ENCODE assay signal across 1 cellular context in the genomic region with DNA sequence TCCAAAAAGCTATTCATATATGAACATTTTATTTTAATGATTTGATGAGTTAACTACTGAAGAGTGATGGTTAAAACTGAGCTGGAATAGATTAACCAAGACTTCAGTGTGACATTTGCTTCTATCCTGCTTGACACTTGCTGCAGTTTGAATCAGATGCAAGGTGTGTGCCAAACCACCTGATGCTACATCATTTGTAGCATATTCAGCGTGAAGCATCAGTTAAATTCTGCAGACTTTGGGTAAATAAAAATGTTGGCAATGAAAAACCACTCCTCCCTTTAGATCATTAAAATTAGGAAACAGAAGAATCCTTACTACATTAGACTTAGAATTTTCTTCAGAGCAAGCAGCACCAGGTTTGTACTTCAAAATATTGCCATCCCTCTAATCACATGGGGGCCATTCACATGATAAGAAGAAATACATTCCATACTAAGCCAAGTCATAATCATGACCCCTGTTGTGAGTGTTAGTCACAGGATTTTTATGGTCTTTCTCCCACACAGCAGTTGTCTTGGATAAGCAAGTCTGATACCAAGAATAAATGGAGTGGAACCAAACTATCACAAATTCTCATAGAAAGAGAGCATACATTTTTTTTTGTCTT.
TF ChIP-seq lines count a peak whose summit lies in the region.

No MANE protein-coding gene starts in this region.

TF ChIP-seq in HEK293, 187 proteins besides CTCF, POLR2A, EP300 and RAD21 (continued from another document and continues in another):
- TF ChIP-seq PRDM10 (tag by site-specific recombination; IDR thresholded peaks at IDR 0.05) = no peak
- peak; percentile 64; the same call in 1 of the 2 replicates for TF ChIP-seq ZNF660 (tag by site-specific recombination; IDR thresholded peaks at IDR 0.05)
- 0 out of 2 replicates have a peak, but pooled peaks have one; percentile 24 for TF ChIP-seq ZBTB44 (tag by site-specific recombination; IDR thresholded peaks at IDR 0.05)
- TF ChIP-seq ZNF664 (tag by site-specific recombination; IDR thresholded peaks at IDR 0.05) = no peak
- no peak for TF ChIP-seq SP3 (tag by site-specific recombination; IDR thresholded peaks at IDR 0.05)
- TF ChIP-seq ZBTB48 (tag by site-specific recombination; IDR thresholded peaks at IDR 0.05) = no peak
- TF ChIP-seq ZNF596 (tag by site-specific recombination; IDR thresholded peaks at IDR 0.05) = peak; percentile 63; the same call in 1 of the 2 replicates
- TF ChIP-seq ZBTB49 (tag by site-specific recombination; IDR thresholded peaks at IDR 0.05; ENCODE audit: low read depth) = no peak
- TF ChIP-seq ZBTB7A (tag by site-specific recombination; IDR thresholded peaks at IDR 0.05; ENCODE audit: low read depth) = no peak
- TF ChIP-seq BCL11B (tag by site-specific recombination; IDR thresholded peaks at IDR 0.05; ENCODE audit: low read depth) = no peak
- TF ChIP-seq ZNF792 (tag by site-specific recombination; IDR thresholded peaks at IDR 0.05) = no peak
- no peak for TF ChIP-seq ZNF580 (tag by site-specific recombination; IDR thresholded peaks at IDR 0.05)
- no peak for TF ChIP-seq ZNF548 (tag by site-specific recombination; IDR thresholded peaks at IDR 0.05)
- no peak for TF ChIP-seq ZNF221 (tag by site-specific recombination; IDR thresholded peaks at IDR 0.05; ENCODE audit: borderline replicate concordance)
- TF ChIP-seq PRDM6 (tag by site-specific recombination; IDR thresholded peaks at IDR 0.05) = peak; percentile 80
- peak; percentile 66 for TF ChIP-seq ZFHX2 (tag by site-specific recombination; conservative IDR thresholded peaks at IDR 0.05)
- TF ChIP-seq TSHZ1 (tag by site-specific recombination; IDR thresholded peaks at IDR 0.05; ENCODE audit: borderline replicate concordance) = no peak
- TF ChIP-seq ZNF2 (tag by site-specific recombination; IDR thresholded peaks at IDR 0.05) = no peak
- peak; percentile 40; the same call in 1 of the 2 replicates for TF ChIP-seq ZNF24 (tag by site-specific recombination; IDR thresholded peaks at IDR 0.05)
- TF ChIP-seq, protein P1, sequence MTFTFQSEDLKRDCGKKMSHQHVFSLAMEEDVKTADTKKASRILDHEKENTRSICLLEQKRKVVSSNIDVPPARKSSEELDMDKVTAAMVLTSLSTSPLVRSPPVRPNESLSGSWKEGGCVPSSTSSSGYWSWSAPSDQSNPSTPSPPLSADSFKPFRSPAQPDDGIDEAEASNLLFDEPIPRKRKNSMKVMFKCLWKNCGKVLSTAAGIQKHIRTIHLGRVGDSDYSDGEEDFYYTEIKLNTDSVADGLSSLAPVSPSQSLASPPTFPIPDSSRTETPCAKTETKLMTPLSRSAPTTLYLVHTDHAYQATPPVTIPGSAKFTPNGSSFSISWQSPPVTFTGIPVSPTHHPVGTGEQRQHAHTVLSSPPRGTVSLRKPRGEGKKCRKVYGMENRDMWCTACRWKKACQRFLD (tag by site-specific recombination; IDR thresholded peaks at IDR 0.05) = no peak
- TF ChIP-seq ZIC2 (tag by site-specific recombination; IDR thresholded peaks at IDR 0.05) = peak; percentile 72
- TF ChIP-seq ZNF274 (IDR thresholded peaks at IDR 0.05; ENCODE audit: low read length) = no peak
- TF ChIP-seq ZNF274 (tag by site-specific recombination; IDR thresholded peaks at IDR 0.05; ENCODE audit: borderline replicate concordance) = no peak
- peak; percentile 67 for TF ChIP-seq ZNF629 (tag by site-specific recombination; IDR thresholded peaks at IDR 0.05)
- TF ChIP-seq ZNF433 (tag by site-specific recombination; IDR thresholded peaks at IDR 0.05; ENCODE audit: low read depth) = no peak
- TF ChIP-seq ZSCAN23 (tag by site-specific recombination; IDR thresholded peaks at IDR 0.05) = no peak
- TF ChIP-seq GLI4 (tag by site-specific recombination; IDR thresholded peaks at IDR 0.05) = no peak
- TF ChIP-seq TRIM28 (IDR thresholded peaks at IDR 0.05; ENCODE audit: borderline replicate concordance, low read length) = 0 out of 2 replicates have a peak, but pooled peaks have one; percentile 55
- TF ChIP-seq ZNF202 (tag by site-specific recombination; IDR thresholded peaks at IDR 0.05; ENCODE audit: borderline replicate concordance) = no peak
- TF ChIP-seq TCF7L2 (IDR thresholded peaks at IDR 0.05; ENCODE audit: borderline replicate concordance, low read depth, low read length) = no peak
- 0 out of 2 replicates have a peak, but pooled peaks have one; percentile 12 for TF ChIP-seq EGR2 (tag by site-specific recombination; IDR thresholded peaks at IDR 0.05; ENCODE audit: low read depth)
- TF ChIP-seq ZSCAN18 (tag by site-specific recombination; IDR thresholded peaks at IDR 0.05) = no peak
- peak; percentile 89 for TF ChIP-seq SCRT2 (tag by site-specific recombination; IDR thresholded peaks at IDR 0.05)
- peak; percentile 70; the same call in 1 of the 2 replicates for TF ChIP-seq ZEB2 (tag by site-specific recombination; IDR thresholded peaks at IDR 0.05)
- no peak for TF ChIP-seq KLF17 (tag by site-specific recombination; IDR thresholded peaks at IDR 0.05)
- TF ChIP-seq ZNF585B (tag by site-specific recombination; IDR thresholded peaks at IDR 0.05) = no peak
- TF ChIP-seq ZNF558 (tag by site-specific recombination; IDR thresholded peaks at IDR 0.05) = 0 out of 2 replicates have a peak, but pooled peaks have one; percentile 28
- no peak for TF ChIP-seq ZNF560 (tag by site-specific recombination; IDR thresholded peaks at IDR 0.05; ENCODE audit: borderline replicate concordance)
